ENCODE assay signal across 21 cellular contexts in genomic region chr1:118692143-118692542, GRCh38.
DNase-seq lines count a peak whose midpoint lies in the region; ATAC-seq, FAIRE-seq and TF ChIP-seq lines count a peak whose summit lies in the region.
"Had no signal": no experiment of that assay in that cellular context is flagged by ENCODE, and none has a peak within 500 bp of the region (broad histone marks: within the 10 kb centered on the region; RNA-seq: fewer than 3 reads in every experiment).

No MANE protein-coding gene starts in this region.

- H3K4me2 ChIP-seq in SK-N-SH, result 0 out of 2 replicates have a peak overlapping the region, but pooled peaks have one; percentile 17
- peak overlapping the region; percentile 53 for H3K4me2 ChIP-seq in Karpas-422 (ENCODE audit: low read depth, low read length, poor library complexity, severe bottlenecking)
- no peak overlapping the region for H3K4me2 ChIP-seq in GM12878 (ENCODE audit: control insufficient read depth, insufficient read depth)
- peak overlapping the region; percentile 45 for H3K4me2 ChIP-seq in osteoblast (ENCODE audit: insufficient read depth, low read length)

- no peak for DNase-seq in SK-N-SH
- DNase-seq in Karpas-422, result peak; percentile 42
- no peak for DNase-seq in GM12878 (ENCODE audit: low read depth, low spot score)
- DNase-seq in osteoblast (ENCODE audit: insufficient read length, low spot score, missing footprints), result no peak
- no peak for DNase-seq in heart left ventricle
- DNase-seq in stimulated activated naive CD8-positive, alpha-beta T cell treated with anti-CD3 and anti-CD28 coated beads, Interleukin-15, Interleukin-2, amounts not matched to agents 100 U/mL and 50 U/mL, for 24 hours, result no peak
- DNase-seq: ACHN; C1 segment of cervical spinal cord; CD8-positive, alpha-beta memory T cell; EL; KG1; NCI-H1436; NCI-H1930; NCI-H2171; NCI-H526; PC-3; T-helper 17 cell had no signal

- H3K79me2 ChIP-seq in SK-N-SH (ENCODE audit: insufficient read depth) (no peaks in the 10 kb centered on the region), Karpas-422 (ENCODE audit: low read length) (no peaks in the 10 kb centered on the region), GM12878 (ENCODE audit: control insufficient read depth, insufficient read depth, low read length) (no peaks in the 10 kb centered on the region), osteoblast (ENCODE audit: insufficient read depth, low read length) (no peaks in the 10 kb centered on the region)

- TF ChIP-seq EP300 in SK-N-SH (IDR thresholded peaks at IDR 0.05; ENCODE audit: borderline replicate concordance in 1 of 2, low read depth in 1 of 2, low read length in 1 of 2) (no peak), GM12878 (IDR thresholded peaks at IDR 0.05; ENCODE audit: borderline replicate concordance in 1 of 2, control insufficient read depth in 1 of 2, low read depth in 2 of 2, low read length in 2 of 2) (no peak)

- in situ Hi-C loops in GM12878 (cut with MboI), result no loop called here

- H3K27ac ChIP-seq in SK-N-SH (ENCODE audit: low read depth in 2 of 2, low read length in 1 of 2) (no peak overlapping the region), Karpas-422 (ENCODE audit: low read length) (no peak overlapping the region), GM12878 (ENCODE audit: control insufficient read depth, insufficient read depth) (no peak overlapping the region), osteoblast (ENCODE audit: low read depth, low read length) (no peak overlapping the region), heart left ventricle (no peak overlapping the region)

- no peak for FAIRE-seq in GM12878 (lab: Jason Lieb, UNC)
- FAIRE-seq: D721Med, GM12891 had no signal

- H3K9me3 ChIP-seq in SK-N-SH (no peaks in the 10 kb centered on the region), Karpas-422 (ENCODE audit: low read length) (no peaks in the 10 kb centered on the region), GM12878 (replicated peaks; ENCODE audit: control insufficient read depth, insufficient read depth, low read length) (no peaks in the 10 kb centered on the region), osteoblast (ENCODE audit: low read depth, low read length) (no peaks in the 10 kb centered on the region), heart left ventricle (peaks cover 0 to 6% (median 0%) of the 10 kb centered on the region in 12 donors)

- no peak overlapping the region for H2AFZ ChIP-seq in SK-N-SH (ENCODE audit: low read depth)
- H2AFZ ChIP-seq in Karpas-422 (ENCODE audit: low read length), result no peak overlapping the region
- H2AFZ ChIP-seq in GM12878 (ENCODE audit: control insufficient read depth, low read depth, low read length), result no peak overlapping the region
- H2AFZ ChIP-seq in osteoblast (ENCODE audit: low read length), result peak overlapping the region; percentile 47

- 0% methylated on average over 1 of the region's 1 CpG for WGBS in SK-N-SH (ENCODE audit: low lambda C conversion rate)
- WGBS in GM12878 (ENCODE audit: insufficient coverage, insufficient replicate concordance, low lambda C conversion rate, missing lambda C conversion rate), result 0% methylated on average over 1 of the region's 1 CpG
- 59 to 73% (median 68%) methylated on average over 1 of the region's 1 CpG for WGBS in heart left ventricle, 4 donors

- RAD21 ChIA-PET in GM12878 (lab: Charles Lee; ENCODE audit: unreplicated experiment), result no interaction called here

- H4K20me1 ChIP-seq in SK-N-SH (ENCODE audit: insufficient read depth) (no peaks in the 10 kb centered on the region), Karpas-422 (ENCODE audit: insufficient read depth, low read depth, low read length) (no peaks in the 10 kb centered on the region), GM12878 (ENCODE audit: control insufficient read depth, insufficient read depth) (no peaks in the 10 kb centered on the region), osteoblast (ENCODE audit: insufficient read depth, low read length) (no peaks in the 10 kb centered on the region)

- TF ChIP-seq RAD21 in SK-N-SH (IDR thresholded peaks at IDR 0.05; ENCODE audit: low read length) (no peak), GM12878 (IDR thresholded peaks at IDR 0.05; ENCODE audit: insufficient read depth, low read depth, low read length) (no peak)

- no TSS peak for BruUV-seq in GM12878 (replicated peaks; lab: Mats Ljungman, UMichigan)

- H3K4me1 ChIP-seq in SK-N-SH (ENCODE audit: control insufficient read depth in 1 of 2, insufficient read depth in 2 of 2, low read depth in 1 of 2, low read length in 1 of 2) (no peaks in the 10 kb centered on the region), Karpas-422 (ENCODE audit: low read length) (no peaks in the 10 kb centered on the region), GM12878 (ENCODE audit: control insufficient read depth, insufficient read depth, low read length) (no peaks in the 10 kb centered on the region), osteoblast (ENCODE audit: insufficient read depth, low read length) (no peaks in the 10 kb centered on the region), heart left ventricle (no peaks in the 10 kb centered on the region)

- H3K9me2 ChIP-seq in SK-N-SH (no peaks in the 10 kb centered on the region), Karpas-422 (replicated peaks; ENCODE audit: insufficient read depth, low read length) (no peaks in the 10 kb centered on the region)

- no peak for TF ChIP-seq POLR2A in GM12878 (IDR thresholded peaks at IDR 0.05; ENCODE audit: low read depth, low read length)
- no peak for TF ChIP-seq POLR2A in heart left ventricle (IDR thresholded peaks at IDR 0.05)

- CTCF ChIA-PET in SK-N-SH (lab: Yijun Ruan, JAX), result no interaction called here
- CTCF ChIA-PET in GM12878 (lab: Yijun Ruan, JAX), result no interaction called here

- peaks cover 4% of the 10 kb centered on the region; the same call in 1 of the 2 replicates for H3K27me3 ChIP-seq in SK-N-SH (ENCODE audit: insufficient read depth)
- no peaks in the 10 kb centered on the region for H3K27me3 ChIP-seq in Karpas-422 (ENCODE audit: low read length)
- no peaks in the 10 kb centered on the region for H3K27me3 ChIP-seq in GM12878 (replicated peaks in 1 of 2; ENCODE audit: control insufficient read depth in 2 of 2, insufficient read depth in 2 of 2, low read length in 1 of 2)
- no peaks in the 10 kb centered on the region for H3K27me3 ChIP-seq in osteoblast (ENCODE audit: insufficient read depth, low read length)
- no peaks in the 10 kb centered on the region for H3K27me3 ChIP-seq in heart left ventricle

- H3F3A ChIP-seq in SK-N-SH (replicated peaks; ENCODE audit: insufficient read depth), result no peaks in the 10 kb centered on the region

- H3K4me3 ChIP-seq in SK-N-SH (ENCODE audit: low read depth in 2 of 2, low read length in 1 of 2), result no peak overlapping the region; a peak in 1 of 4 replicates
- H3K4me3 ChIP-seq in Karpas-422 (ENCODE audit: low read length), result no peak overlapping the region
- no peak overlapping the region for H3K4me3 ChIP-seq in GM12878
- no peak overlapping the region for H3K4me3 ChIP-seq in osteoblast (ENCODE audit: insufficient read depth, low read length)
- no peak overlapping the region for H3K4me3 ChIP-seq in heart left ventricle

- SMC1A ChIA-PET in GM12878 (lab: Charles Lee; ENCODE audit: uncharacterized antibody, unreplicated experiment), result no interaction called here

- no peak for TF ChIP-seq CTCF in SK-N-SH (IDR thresholded peaks at IDR 0.05)
- TF ChIP-seq CTCF in GM12878 (IDR thresholded peaks at IDR 0.05 in 2 of 3, conservative IDR thresholded peaks at IDR 0.05 in 1 of 3; ENCODE audit: control insufficient read depth in 2 of 3, extremely low read depth in 1 of 3, insufficient read depth in 1 of 3, low read depth in 3 of 3, low read length in 3 of 3), result no peak
- no peak for TF ChIP-seq CTCF in osteoblast (IDR thresholded peaks at IDR 0.05; ENCODE audit: extremely low read depth, low read depth, low read length)
- TF ChIP-seq CTCF in heart left ventricle (IDR thresholded peaks at IDR 0.05), result no peak

- no peak for ATAC-seq in SK-N-SH treated with all-trans-retinoic acid at 6 μM for 48 hours
- no peak for ATAC-seq in GM12878
- ATAC-seq in heart left ventricle, result no peak
- no peak for ATAC-seq in stimulated activated naive CD8-positive, alpha-beta T cell treated with anti-CD3 and anti-CD28 coated beads, Interleukin-15, Interleukin-2, amounts not matched to agents 100 U/mL and 50 U/mL, for 24 hours
- ATAC-seq in GM21447 (IDR thresholded peaks at IDR 0.05; ENCODE audit: unreplicated experiment), result no peak
- ATAC-seq: PC-3, T-helper 17 cell had no signal

- POLR2A ChIA-PET in SK-N-SH (lab: Yijun Ruan, JAX) (no interaction called here), GM12878 (lab: Charles Lee) (no interaction called here)

- H3K36me3 ChIP-seq in SK-N-SH (replicated peaks in 1 of 2; ENCODE audit: control insufficient read depth in 1 of 2, insufficient read depth in 2 of 2, low read length in 1 of 2) (no peaks in the 10 kb centered on the region), Karpas-422 (ENCODE audit: insufficient read depth, low read length) (no peaks in the 10 kb centered on the region), GM12878 (ENCODE audit: control insufficient read depth in 2 of 2, insufficient read depth in 2 of 2, low read length in 1 of 2) (no peaks in the 10 kb centered on the region), osteoblast (ENCODE audit: insufficient read depth, low read length) (no peaks in the 10 kb centered on the region), heart left ventricle (no peaks in the 10 kb centered on the region)

- H3K9ac ChIP-seq in SK-N-SH, result no peak overlapping the region
- H3K9ac ChIP-seq in Karpas-422 (ENCODE audit: low read length), result no peak overlapping the region
- no peak overlapping the region for H3K9ac ChIP-seq in GM12878 (ENCODE audit: control insufficient read depth, insufficient read depth, low read length)

- intact Hi-C loops in GM12878 (cut with micrococcal nuclease; ENCODE audit: unreplicated experiment), result no loop called here
- intact Hi-C loops in heart left ventricle (cut with DNase I), result no loop called here

TF ChIP-seq in GM12878, 131 proteins besides CTCF, POLR2A, EP300 and RAD21:
- TF ChIP-seq MEF2B (IDR thresholded peaks at IDR 0.05; ENCODE audit: partially characterized antibody, poor library complexity, severe bottlenecking) (no peak), TARDBP (IDR thresholded peaks at IDR 0.05; ENCODE audit: borderline replicate concordance) (no peak), ATF7 (IDR thresholded peaks at IDR 0.05; ENCODE audit: low read depth) (peak; percentile 85), SMAD1 (IDR thresholded peaks at IDR 0.05; ENCODE audit: low read depth, partially characterized antibody) (no peak), CREM (IDR thresholded peaks at IDR 0.05; ENCODE audit: low read depth) (no peak)
